ENCODE assay signal across 1 cellular context in the genomic region with DNA sequence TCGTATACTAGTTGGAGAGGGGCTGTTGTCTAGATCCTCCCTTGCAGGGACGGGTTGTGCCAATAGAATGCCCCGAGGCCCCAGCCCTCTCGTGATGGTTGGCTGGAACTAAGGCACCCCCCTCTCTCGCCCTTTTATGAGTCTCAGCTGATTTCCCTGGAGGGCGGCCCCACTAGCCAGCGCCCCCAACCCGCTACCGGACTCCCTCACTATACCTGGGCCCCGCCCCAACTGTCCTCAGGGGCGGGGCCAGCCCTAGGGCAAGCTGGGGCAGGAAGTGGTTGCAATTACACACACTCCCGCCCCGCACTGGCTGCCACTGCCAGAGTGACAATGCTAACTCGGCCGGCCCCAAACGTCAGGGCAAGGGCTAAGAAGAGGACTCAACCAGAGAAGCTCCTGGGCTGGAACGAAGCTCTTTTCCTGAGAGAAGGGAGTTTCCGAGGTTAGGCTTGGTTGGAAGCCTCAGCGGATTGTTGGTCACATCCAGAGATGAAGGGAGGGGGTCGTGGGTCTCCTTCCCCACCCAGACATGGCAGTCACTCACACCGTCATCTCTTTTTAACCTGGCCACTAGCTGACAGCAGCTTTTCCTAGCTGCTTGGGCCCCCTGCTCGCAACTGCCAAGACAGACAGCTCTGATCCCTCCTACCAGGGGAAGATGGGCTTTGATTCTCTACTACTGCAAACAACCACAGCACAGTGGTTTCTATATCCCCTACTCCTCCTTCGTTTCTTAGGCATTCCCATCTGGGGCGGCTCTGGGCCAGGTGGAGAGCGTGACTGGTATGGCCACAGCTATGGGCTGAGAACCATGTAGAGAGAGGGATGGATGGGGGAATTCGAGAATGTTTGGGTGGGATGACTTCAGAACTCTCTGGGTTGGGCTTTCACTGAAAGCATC.
TF ChIP-seq lines count a peak whose summit lies in the region.

No MANE protein-coding gene starts in this region.

TF ChIP-seq in K562, 482 proteins besides CTCF, POLR2A, EP300 and RAD21 (continued from another document and continues in another):
- TF ChIP-seq, protein P1, sequence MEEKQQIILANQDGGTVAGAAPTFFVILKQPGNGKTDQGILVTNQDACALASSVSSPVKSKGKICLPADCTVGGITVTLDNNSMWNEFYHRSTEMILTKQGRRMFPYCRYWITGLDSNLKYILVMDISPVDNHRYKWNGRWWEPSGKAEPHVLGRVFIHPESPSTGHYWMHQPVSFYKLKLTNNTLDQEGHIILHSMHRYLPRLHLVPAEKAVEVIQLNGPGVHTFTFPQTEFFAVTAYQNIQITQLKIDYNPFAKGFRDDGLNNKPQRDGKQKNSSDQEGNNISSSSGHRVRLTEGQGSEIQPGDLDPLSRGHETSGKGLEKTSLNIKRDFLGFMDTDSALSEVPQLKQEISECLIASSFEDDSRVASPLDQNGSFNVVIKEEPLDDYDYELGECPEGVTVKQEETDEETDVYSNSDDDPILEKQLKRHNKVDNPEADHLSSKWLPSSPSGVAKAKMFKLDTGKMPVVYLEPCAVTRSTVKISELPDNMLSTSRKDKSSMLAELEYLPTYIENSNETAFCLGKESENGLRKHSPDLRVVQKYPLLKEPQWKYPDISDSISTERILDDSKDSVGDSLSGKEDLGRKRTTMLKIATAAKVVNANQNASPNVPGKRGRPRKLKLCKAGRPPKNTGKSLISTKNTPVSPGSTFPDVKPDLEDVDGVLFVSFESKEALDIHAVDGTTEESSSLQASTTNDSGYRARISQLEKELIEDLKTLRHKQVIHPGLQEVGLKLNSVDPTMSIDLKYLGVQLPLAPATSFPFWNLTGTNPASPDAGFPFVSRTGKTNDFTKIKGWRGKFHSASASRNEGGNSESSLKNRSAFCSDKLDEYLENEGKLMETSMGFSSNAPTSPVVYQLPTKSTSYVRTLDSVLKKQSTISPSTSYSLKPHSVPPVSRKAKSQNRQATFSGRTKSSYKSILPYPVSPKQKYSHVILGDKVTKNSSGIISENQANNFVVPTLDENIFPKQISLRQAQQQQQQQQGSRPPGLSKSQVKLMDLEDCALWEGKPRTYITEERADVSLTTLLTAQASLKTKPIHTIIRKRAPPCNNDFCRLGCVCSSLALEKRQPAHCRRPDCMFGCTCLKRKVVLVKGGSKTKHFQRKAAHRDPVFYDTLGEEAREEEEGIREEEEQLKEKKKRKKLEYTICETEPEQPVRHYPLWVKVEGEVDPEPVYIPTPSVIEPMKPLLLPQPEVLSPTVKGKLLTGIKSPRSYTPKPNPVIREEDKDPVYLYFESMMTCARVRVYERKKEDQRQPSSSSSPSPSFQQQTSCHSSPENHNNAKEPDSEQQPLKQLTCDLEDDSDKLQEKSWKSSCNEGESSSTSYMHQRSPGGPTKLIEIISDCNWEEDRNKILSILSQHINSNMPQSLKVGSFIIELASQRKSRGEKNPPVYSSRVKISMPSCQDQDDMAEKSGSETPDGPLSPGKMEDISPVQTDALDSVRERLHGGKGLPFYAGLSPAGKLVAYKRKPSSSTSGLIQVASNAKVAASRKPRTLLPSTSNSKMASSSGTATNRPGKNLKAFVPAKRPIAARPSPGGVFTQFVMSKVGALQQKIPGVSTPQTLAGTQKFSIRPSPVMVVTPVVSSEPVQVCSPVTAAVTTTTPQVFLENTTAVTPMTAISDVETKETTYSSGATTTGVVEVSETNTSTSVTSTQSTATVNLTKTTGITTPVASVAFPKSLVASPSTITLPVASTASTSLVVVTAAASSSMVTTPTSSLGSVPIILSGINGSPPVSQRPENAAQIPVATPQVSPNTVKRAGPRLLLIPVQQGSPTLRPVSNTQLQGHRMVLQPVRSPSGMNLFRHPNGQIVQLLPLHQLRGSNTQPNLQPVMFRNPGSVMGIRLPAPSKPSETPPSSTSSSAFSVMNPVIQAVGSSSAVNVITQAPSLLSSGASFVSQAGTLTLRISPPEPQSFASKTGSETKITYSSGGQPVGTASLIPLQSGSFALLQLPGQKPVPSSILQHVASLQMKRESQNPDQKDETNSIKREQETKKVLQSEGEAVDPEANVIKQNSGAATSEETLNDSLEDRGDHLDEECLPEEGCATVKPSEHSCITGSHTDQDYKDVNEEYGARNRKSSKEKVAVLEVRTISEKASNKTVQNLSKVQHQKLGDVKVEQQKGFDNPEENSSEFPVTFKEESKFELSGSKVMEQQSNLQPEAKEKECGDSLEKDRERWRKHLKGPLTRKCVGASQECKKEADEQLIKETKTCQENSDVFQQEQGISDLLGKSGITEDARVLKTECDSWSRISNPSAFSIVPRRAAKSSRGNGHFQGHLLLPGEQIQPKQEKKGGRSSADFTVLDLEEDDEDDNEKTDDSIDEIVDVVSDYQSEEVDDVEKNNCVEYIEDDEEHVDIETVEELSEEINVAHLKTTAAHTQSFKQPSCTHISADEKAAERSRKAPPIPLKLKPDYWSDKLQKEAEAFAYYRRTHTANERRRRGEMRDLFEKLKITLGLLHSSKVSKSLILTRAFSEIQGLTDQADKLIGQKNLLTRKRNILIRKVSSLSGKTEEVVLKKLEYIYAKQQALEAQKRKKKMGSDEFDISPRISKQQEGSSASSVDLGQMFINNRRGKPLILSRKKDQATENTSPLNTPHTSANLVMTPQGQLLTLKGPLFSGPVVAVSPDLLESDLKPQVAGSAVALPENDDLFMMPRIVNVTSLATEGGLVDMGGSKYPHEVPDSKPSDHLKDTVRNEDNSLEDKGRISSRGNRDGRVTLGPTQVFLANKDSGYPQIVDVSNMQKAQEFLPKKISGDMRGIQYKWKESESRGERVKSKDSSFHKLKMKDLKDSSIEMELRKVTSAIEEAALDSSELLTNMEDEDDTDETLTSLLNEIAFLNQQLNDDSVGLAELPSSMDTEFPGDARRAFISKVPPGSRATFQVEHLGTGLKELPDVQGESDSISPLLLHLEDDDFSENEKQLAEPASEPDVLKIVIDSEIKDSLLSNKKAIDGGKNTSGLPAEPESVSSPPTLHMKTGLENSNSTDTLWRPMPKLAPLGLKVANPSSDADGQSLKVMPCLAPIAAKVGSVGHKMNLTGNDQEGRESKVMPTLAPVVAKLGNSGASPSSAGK (IDR thresholded peaks at IDR 0.05), result 0 out of 2 replicates have a peak, but pooled peaks have one; percentile 18
- TF ChIP-seq HNRNPK (IDR thresholded peaks at IDR 0.05; ENCODE audit: low read depth, low read length, poor library complexity, severe bottlenecking), result no peak
- 0 out of 2 replicates have a peak, but pooled peaks have one; percentile 47 for TF ChIP-seq MBD2 (IDR thresholded peaks at IDR 0.05; ENCODE audit: borderline replicate concordance, low read depth)
- no peak for TF ChIP-seq POLR3G (IDR thresholded peaks at IDR 0.05; ENCODE audit: extremely low read depth, insufficient read length, insufficient replicate concordance)
- TF ChIP-seq TFAM (CRISPR knock-in tag; conservative IDR thresholded peaks at IDR 0.05), result no peak
- no peak for TF ChIP-seq SMAD1 (IDR thresholded peaks at IDR 0.05; ENCODE audit: low read depth, low read length, partially characterized antibody)
- no peak for TF ChIP-seq FUS (optimal IDR thresholded peaks at IDR 0.05; ENCODE audit: low read depth, low read length)
- peak; percentile 38; the same call in 1 of the 2 replicates for TF ChIP-seq CTBP1 (IDR thresholded peaks at IDR 0.05; ENCODE audit: borderline replicate concordance)
- no peak for TF ChIP-seq LARP7 (IDR thresholded peaks at IDR 0.05)
- no peak for TF ChIP-seq ESRRA (IDR thresholded peaks at IDR 0.05; ENCODE audit: borderline replicate concordance, low read depth)
- TF ChIP-seq NBN (IDR thresholded peaks at IDR 0.05; ENCODE audit: low read depth), result no peak
- no peak for TF ChIP-seq ATF1 (CRISPR knock-in tag; IDR thresholded peaks at IDR 0.05)
- peak; percentile 65 for TF ChIP-seq ATF1 (tag; IDR thresholded peaks at IDR 0.05)
- no peak for TF ChIP-seq ZNF3 (CRISPR knock-in tag; IDR thresholded peaks at IDR 0.05)
- no peak for TF ChIP-seq NCOA4 (IDR thresholded peaks at IDR 0.05; ENCODE audit: partially characterized antibody)
- peak in 1 of 2 experiments; percentile 86; a peak in 3 of 4 replicates for TF ChIP-seq MAZ (CRISPR knock-in tag; conservative IDR thresholded peaks at IDR 0.05 in 1 of 2, IDR thresholded peaks at IDR 0.05 in 1 of 2)
- no peak for TF ChIP-seq ETV6 (IDR thresholded peaks at IDR 0.05; ENCODE audit: borderline replicate concordance in 1 of 2, low read depth in 2 of 2, low read length in 1 of 2)
- TF ChIP-seq ETV6 (CRISPR knock-in tag; IDR thresholded peaks at IDR 0.05; ENCODE audit: borderline replicate concordance), result no peak
- TF ChIP-seq TRIM24 (IDR thresholded peaks at IDR 0.05), result no peak
- no peak for TF ChIP-seq SRSF9 (IDR thresholded peaks at IDR 0.05; ENCODE audit: borderline replicate concordance, low read depth, low read length)
- TF ChIP-seq IRF2 (CRISPR knock-in tag; IDR thresholded peaks at IDR 0.05), result no peak
- 0 out of 2 replicates have a peak, but pooled peaks have one; percentile 69 for TF ChIP-seq KAT7 (CRISPR knock-in tag; IDR thresholded peaks at IDR 0.05; ENCODE audit: borderline replicate concordance)
- TF ChIP-seq THRAP3 (IDR thresholded peaks at IDR 0.05; ENCODE audit: borderline replicate concordance), result no peak
- no peak for TF ChIP-seq ZBTB33 (CRISPR knock-in tag; IDR thresholded peaks at IDR 0.05)
- no peak for TF ChIP-seq KLF1 (tag; IDR thresholded peaks at IDR 0.05)
- TF ChIP-seq GABPB1 (CRISPR knock-in tag; IDR thresholded peaks at IDR 0.05), result peak; percentile 87
- TF ChIP-seq SLC30A9 (CRISPR knock-in tag; IDR thresholded peaks at IDR 0.05), result no peak
- no peak for TF ChIP-seq TCF7 (IDR thresholded peaks at IDR 0.05; ENCODE audit: borderline replicate concordance)
- TF ChIP-seq L3MBTL2 (IDR thresholded peaks at IDR 0.05), result peak; percentile 50; the same call in 1 of the 2 replicates
- TF ChIP-seq SUPT5H (IDR thresholded peaks at IDR 0.05), result peak; percentile 85
- no peak for TF ChIP-seq ZNF274 (IDR thresholded peaks at IDR 0.05; ENCODE audit: borderline replicate concordance, low read depth, low read length)
- TF ChIP-seq ZSCAN32 (CRISPR knock-in tag; IDR thresholded peaks at IDR 0.05), result no peak
- TF ChIP-seq BDP1 (IDR thresholded peaks at IDR 0.05; ENCODE audit: insufficient read depth, insufficient read length), result no peak
- TF ChIP-seq DPF2 (IDR thresholded peaks at IDR 0.05), result 0 out of 2 replicates have a peak, but pooled peaks have one; percentile 56
- peak in 1 of 2 experiments; percentile 33 for TF ChIP-seq AFF1 (IDR thresholded peaks at IDR 0.05; ENCODE audit: low read depth in 1 of 2, partially characterized antibody in 2 of 2)
- TF ChIP-seq ZBTB1 (CRISPR knock-in tag; IDR thresholded peaks at IDR 0.05; ENCODE audit: borderline replicate concordance, low read depth), result no peak
- TF ChIP-seq FOXK2 (conservative IDR thresholded peaks at IDR 0.05 in 1 of 2, IDR thresholded peaks at IDR 0.05 in 1 of 2; ENCODE audit: low read depth in 2 of 2), result no peak; a peak in 1 of 4 replicates
- TF ChIP-seq HDAC1 (IDR thresholded peaks at IDR 0.05), result peak in 1 of 2 experiments; percentile 17; a peak in 1 of 4 replicates
- TF ChIP-seq ZNF717 (CRISPR knock-in tag; IDR thresholded peaks at IDR 0.05), result no peak
- TF ChIP-seq RB1 (IDR thresholded peaks at IDR 0.05; ENCODE audit: low read depth), result no peak
